ENCODE assay signal across 8 cellular contexts in the genomic region with DNA sequence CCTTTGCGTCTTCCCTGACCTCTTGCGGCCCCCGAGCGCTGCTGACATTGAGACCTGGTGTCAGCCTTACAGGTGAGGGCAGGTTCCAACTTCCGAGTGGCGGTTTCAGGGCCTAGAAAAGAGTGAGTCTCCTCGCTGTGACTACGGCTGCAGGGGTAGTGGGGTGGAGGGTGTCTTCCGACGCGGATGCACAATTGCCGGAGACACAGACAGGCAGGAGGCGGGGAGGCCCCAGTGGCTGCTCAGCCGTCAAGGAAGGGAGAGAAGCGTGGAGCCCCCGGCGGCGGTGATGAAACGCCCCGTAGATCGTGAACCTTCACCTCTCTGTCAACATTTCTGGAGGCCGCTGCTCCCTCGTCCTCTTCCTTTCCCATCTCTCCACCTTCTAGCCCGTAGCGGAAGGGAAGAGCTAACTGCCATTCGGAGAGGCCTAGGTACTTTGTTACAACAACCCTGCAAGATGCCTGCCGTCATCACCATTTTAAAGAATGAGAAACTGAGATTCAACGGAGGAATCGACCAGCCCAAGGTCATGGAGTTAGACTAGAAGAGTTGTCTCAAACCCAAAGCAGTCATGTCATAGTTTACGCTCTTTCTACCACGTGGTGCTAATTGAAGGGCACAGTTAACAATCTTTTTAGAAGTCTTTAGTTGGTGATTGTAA. TPM values are rescaled to one million over a fixed set of nuclear protein-coding genes. Genes with fewer than 3 reads are reported as not detected.
DNase-seq lines count a peak whose midpoint lies in the region; ATAC-seq and TF ChIP-seq lines count a peak whose summit lies in the region.

No MANE protein-coding gene starts in this region.

- POLR2A ChIA-PET in Caco-2 (lab: Charles Lee), result interaction anchor here (0.6 kb wide), 1 partner anchor 425 kb away, joined by 3 read pairs; no protein-coding TSS in a partner anchor

- H3K36me3 Mint-ChIP-seq in Caco-2 (ENCODE audit: insufficient read depth, unreplicated experiment) (peaks cover 40% of the 10 kb centered on the region), immature natural killer cell (peaks cover 0 to 3% (median 0%) of the 10 kb centered on the region in 3 donors)
- peaks cover 17 to 23% of the 10 kb centered on the region in 2 donors for H3K36me3 Mint-ChIP-seq in activated naive CD4-positive, alpha-beta T cell treated with anti-CD3 and anti-CD28 coated beads, Interleukin-2, amount 50 U/mL, for 72 hours

- peak overlapping the region; percentile 94 for H3K27ac ChIP-seq in stomach smooth muscle (ENCODE audit: low read length)

- intact Hi-C loops in Caco-2 (cut with micrococcal nuclease; ENCODE audit: unreplicated experiment) (loop anchor here (5.0 kb wide), 2 partner anchors 51 to 186 kb away; a partner anchor contains a TSS), posterior vena cava (cut with DNase I) (no loop called here)

- H3K9me3 ChIP-seq in Caco-2 (no peaks in the 10 kb centered on the region), stomach smooth muscle (ENCODE audit: control insufficient read depth in 2 of 2, low read length in 2 of 2) (no peaks in the 10 kb centered on the region)

- no peak for TF ChIP-seq CTCF in Caco-2 (IDR thresholded peaks at IDR 0.05; ENCODE audit: insufficient read depth in 1 of 2, low read depth in 1 of 2, low read length in 1 of 2, severe bottlenecking in 1 of 2, unreplicated experiment in 1 of 2)

- no peaks in the 10 kb centered on the region for H3K27me3 ChIP-seq in Caco-2 (replicated peaks; ENCODE audit: control insufficient read depth, insufficient read depth, low read length)
- no peaks in the 10 kb centered on the region for H3K27me3 ChIP-seq in stomach smooth muscle (ENCODE audit: control insufficient read depth in 1 of 2, insufficient read depth in 2 of 2, low read length in 2 of 2)

- H3K4me1 Mint-ChIP-seq in Caco-2 (ENCODE audit: low read depth, unreplicated experiment), result peaks cover 6% of the 10 kb centered on the region
- peaks cover 29 to 31% of the 10 kb centered on the region in 2 donors for H3K4me1 Mint-ChIP-seq in immature natural killer cell

- DNase-seq in Caco-2 (peak; percentile 67 to 72), immature natural killer cell (no peak), posterior vena cava (ENCODE audit: low spot score) (no peak), occipital lobe (lab: John Stamatoyannopoulos, UW) (no peak)
- DNase-seq in activated naive CD4-positive, alpha-beta T cell treated with anti-CD3 and anti-CD28 coated beads, Interleukin-2, amount 50 U/mL, for 72 hours (ENCODE audit: low spot score in 2 of 2), result no peak

- no peaks in the 10 kb centered on the region for H3K9me3 Mint-ChIP-seq in Caco-2 (ENCODE audit: unreplicated experiment)
- H3K9me3 Mint-ChIP-seq in activated naive CD4-positive, alpha-beta T cell treated with anti-CD3 and anti-CD28 coated beads, Interleukin-2, amount 50 U/mL, for 72 hours, result no peaks in the 10 kb centered on the region
- H3K9me3 Mint-ChIP-seq in immature natural killer cell, result no peaks in the 10 kb centered on the region

- H3K27me3 Mint-ChIP-seq in Caco-2 (ENCODE audit: insufficient read depth, unreplicated experiment) (no peaks in the 10 kb centered on the region), immature natural killer cell (ENCODE audit: low read depth in 3 of 3) (peaks cover 9 to 11% (median 9%) of the 10 kb centered on the region in 3 donors)

- BruUV-seq in Caco-2 (replicated peaks; lab: Mats Ljungman, UMichigan), result no TSS peak

- peak overlapping the region; percentile 94 for H3K4me3 Mint-ChIP-seq in Caco-2 (ENCODE audit: unreplicated experiment)
- peak overlapping the region; percentile 94 to 100 (median 96) for H3K4me3 Mint-ChIP-seq in immature natural killer cell

- peaks cover 9% of the 10 kb centered on the region; the same call in 1 of the 2 replicates for H3K4me1 ChIP-seq in Caco-2
- H3K4me1 ChIP-seq in stomach smooth muscle (ENCODE audit: control insufficient read depth, insufficient read depth, low read length), result peaks cover 16% of the 10 kb centered on the region

- H3K27ac Mint-ChIP-seq in Caco-2 (ENCODE audit: unreplicated experiment) (peak overlapping the region; percentile 99), immature natural killer cell (peak overlapping the region; percentile 93 to 99 (median 99))
- H3K27ac Mint-ChIP-seq in activated naive CD4-positive, alpha-beta T cell treated with anti-CD3 and anti-CD28 coated beads, Interleukin-2, amount 50 U/mL, for 72 hours, result peak overlapping the region; percentile 99

- H3K4me3 ChIP-seq in Caco-2 (ENCODE audit: low read depth, low read length) (peak overlapping the region; percentile 50), stomach smooth muscle (ENCODE audit: low read length in 2 of 2) (peak overlapping the region; percentile 88 to 98)

- H3K9ac ChIP-seq in stomach smooth muscle (ENCODE audit: low read length in 2 of 2), result peak overlapping the region; percentile 90 to 100

- H3K36me3 ChIP-seq in Caco-2 (ENCODE audit: control insufficient read depth, insufficient read depth, low read length) (no peaks in the 10 kb centered on the region; the same call in 1 of the 2 replicates), stomach smooth muscle (ENCODE audit: control insufficient read depth in 2 of 2, insufficient read depth in 2 of 2, low read length in 2 of 2) (peaks cover 0 to 3% of the 10 kb centered on the region in 2 donors)

- ATAC-seq in GM19397 (IDR thresholded peaks at IDR 0.05; ENCODE audit: unreplicated experiment), result peak; percentile 23
- peak; percentile 27 for ATAC-seq in HG03442 (IDR thresholded peaks at IDR 0.05; ENCODE audit: unreplicated experiment)
- peak; percentile 35 to 44 for ATAC-seq in activated naive CD4-positive, alpha-beta T cell treated with anti-CD3 and anti-CD28 coated beads, Interleukin-2, amount 50 U/mL, for 72 hours

- CTCF ChIA-PET in Caco-2 (lab: Charles Lee), result no interaction called here

RNA-seq across cellular contexts. Expression of a gene that starts 0.5 kb away (rescaled TPM):
- 77.1 and 79.6 TPM in 2 replicates for total RNA-seq in Caco-2 (2022)
- total RNA-seq in activated naive CD4-positive, alpha-beta T cell treated with anti-CD3 and anti-CD28 coated beads, Interleukin-2, amount 50 U/mL, for 72 hours, result 10 to 100 TPM; 66.2 to 79.2 TPM
- polyA plus RNA-seq in immature natural killer cell, result 10 to 100 TPM; 32.7 to 42.4 (median 38.7) TPM
- total RNA-seq in posterior vena cava, result 10 to 100 TPM; 22.4 to 23.6 TPM
- total RNA-seq in occipital lobe, result 32.1 TPM

RNA-seq across cellular contexts. Expression of a gene that starts 9.8 kb away (rescaled TPM):
- total RNA-seq in Caco-2 (2022) (23.1 and 33.4 TPM in 2 replicates), posterior vena cava (10 to 100 TPM; 28.5 to 29.5 TPM), occipital lobe (38.8 TPM)
- 10 to 100 TPM; 52.5 to 65.9 TPM for total RNA-seq in activated naive CD4-positive, alpha-beta T cell treated with anti-CD3 and anti-CD28 coated beads, Interleukin-2, amount 50 U/mL, for 72 hours
- 100 to 1,000 TPM in 1 of 3 donors, 10 to 100 TPM in 2; 37.6 to 112 (median 37.8) TPM for polyA plus RNA-seq in immature natural killer cell

RNA-seq across cellular contexts. Expression of a gene that starts 48.3 kb away (rescaled TPM):
- total RNA-seq in Caco-2 (2022) (68.3 and 71.1 TPM in 2 replicates), posterior vena cava (10 to 100 TPM; 18.8 to 25.3 TPM), occipital lobe (51.2 TPM)
- 10 to 100 TPM; 30.5 to 42.8 TPM for total RNA-seq in activated naive CD4-positive, alpha-beta T cell treated with anti-CD3 and anti-CD28 coated beads, Interleukin-2, amount 50 U/mL, for 72 hours
- polyA plus RNA-seq in immature natural killer cell, result 10 to 100 TPM; 46.1 to 65.3 (median 60.7) TPM

RNA-seq across cellular contexts. Expression of a gene that starts 50.0 kb away (rescaled TPM):
- total RNA-seq in Caco-2 (2022), result 35.7 and 36.7 TPM in 2 replicates
- total RNA-seq in activated naive CD4-positive, alpha-beta T cell treated with anti-CD3 and anti-CD28 coated beads, Interleukin-2, amount 50 U/mL, for 72 hours, result 10 to 100 TPM; 32.5 to 56.4 TPM
- 100 to 1,000 TPM; 130 to 225 (median 196) TPM for polyA plus RNA-seq in immature natural killer cell
- 10 to 100 TPM; 28.3 to 30.5 TPM for total RNA-seq in posterior vena cava
- total RNA-seq in occipital lobe, result 27.0 TPM

RNA-seq across cellular contexts. Expression of a gene that starts 54.5 kb away (rescaled TPM):
- total RNA-seq in Caco-2 (2022), result 2.7 and 2.8 TPM in 2 replicates
- not detected for total RNA-seq in activated naive CD4-positive, alpha-beta T cell treated with anti-CD3 and anti-CD28 coated beads, Interleukin-2, amount 50 U/mL, for 72 hours
- polyA plus RNA-seq in immature natural killer cell, result under 1 TPM in 2 of 3 donors, not detected in 1; 0.07 to 0.20 TPM
- 10 to 100 TPM; 67.1 to 89.3 TPM for total RNA-seq in posterior vena cava
- total RNA-seq in occipital lobe, result 2.5 TPM

Comparison
In these comparisons a context has a peak if more than half of its experiments do, and no peak if none do; other contexts are left out.
1. DNase-seq: peak in Caco-2 (2 of 2); none in activated naive CD4-positive, alpha-beta T cell treated with anti-CD3 and anti-CD28 coated beads, Interleukin-2, amount 50 U/mL, for 72 hours (0 of 2), immature natural killer cell (0 of 3), posterior vena cava (single experiment) and occipital lobe (single experiment).
2. Peak in every context shown above with its lines, with median percentiles within 50 percentile points of each other: H3K27ac Mint-ChIP-seq and ATAC-seq.